29 cellular contexts compared by ENCODE assay signal in genomic region chr2:67719351-67719750, GRCh38.
A peak's percentile ranks its signal among the peaks of the same experiment; 100 is the strongest.
DNase-seq lines count a peak whose midpoint lies in the region; ATAC-seq, FAIRE-seq and TF ChIP-seq lines count a peak whose summit lies in the region.
"Had no signal": no experiment of that assay in that cellular context is flagged by ENCODE, and none has a peak within 500 bp of the region (broad histone marks: within the 10 kb centered on the region; RNA-seq: fewer than 3 reads in every experiment).

No MANE protein-coding gene starts in this region.

- no peak overlapping the region for H3K4me3 ChIP-seq in breast epithelium
- H3K4me3 ChIP-seq in bronchial epithelial cell (ENCODE audit: low read depth, low read length) = no peak overlapping the region
- H3K4me3 ChIP-seq in fibroblast of pulmonary artery (replicated peaks; ENCODE audit: low read depth, low read length) = no peak overlapping the region
- H3K4me3 ChIP-seq: BLaER1 treated with 17β-estradiol and CSF1 and Interleukin-3, amounts not matched to agents 10 nM and 100 nM; HAP-1; SJCRH30 had no signal

- H3K9me3 Mint-ChIP-seq in MCF 10A (ENCODE audit: unreplicated experiment) = no peaks in the 10 kb centered on the region
- H3K9me3 Mint-ChIP-seq: CD4-positive, alpha-beta T cell had no signal

- POLR2A ChIA-PET in MCF 10A (lab: Yijun Ruan, JAX) = interaction anchor here (0.9 to 1.3 kb wide), 2 partner anchors 127 to 244 kb away, joined by 3 read pairs; no protein-coding TSS in a partner anchor

- H3K4me3 Mint-ChIP-seq in MCF 10A (ENCODE audit: unreplicated experiment) = no peak overlapping the region
- no peak overlapping the region for H3K4me3 Mint-ChIP-seq in T-helper 17 cell
- H3K4me3 Mint-ChIP-seq: CD4-positive, alpha-beta T cell had no signal

- no peaks in the 10 kb centered on the region for H3K4me1 ChIP-seq in breast epithelium
- H3K4me1 ChIP-seq: BLaER1 treated with 17β-estradiol and CSF1 and Interleukin-3, amounts not matched to agents 10 nM and 100 nM; HAP-1; SJCRH30 had no signal

- H3K36me3 ChIP-seq in breast epithelium (no peaks in the 10 kb centered on the region), bronchial epithelial cell (ENCODE audit: control insufficient read depth, insufficient read depth, low read length) (no peaks in the 10 kb centered on the region)
- H3K36me3 ChIP-seq: BLaER1 treated with 17β-estradiol and CSF1 and Interleukin-3, amounts not matched to agents 10 nM and 100 nM; HAP-1; SJCRH30 had no signal

- intact Hi-C loops in MCF 10A (cut with micrococcal nuclease) = loop anchor here (5.0 kb wide), 1 partner anchor 308 kb away; no protein-coding TSS in a partner anchor
- intact Hi-C loops in breast epithelium (cut with DNase I; ENCODE audit: low total_unique reads) = no loop called here

- H3K27ac Mint-ChIP-seq in MCF 10A (ENCODE audit: low read depth, unreplicated experiment) (no peak overlapping the region), T-helper 17 cell (no peak overlapping the region)
- H3K27ac Mint-ChIP-seq: CD4-positive, alpha-beta T cell had no signal

- H3K36me3 Mint-ChIP-seq in MCF 10A (ENCODE audit: insufficient read depth, unreplicated experiment) = no peaks in the 10 kb centered on the region
- H3K36me3 Mint-ChIP-seq in T-helper 17 cell (ENCODE audit: low read depth) = no peaks in the 10 kb centered on the region

- H3K27me3 Mint-ChIP-seq in MCF 10A (ENCODE audit: insufficient read depth, unreplicated experiment) (no peaks in the 10 kb centered on the region), T-helper 17 cell (peaks cover 11% of the 10 kb centered on the region)

- H3K9me3 ChIP-seq in breast epithelium = peaks cover 0 to 4% of the 10 kb centered on the region in 2 donors
- H3K9me3 ChIP-seq in T-helper 17 cell (ENCODE audit: control insufficient read depth, low read length, poor library complexity, severe bottlenecking) = no peaks in the 10 kb centered on the region
- H3K9me3 ChIP-seq: HAP-1, SJCRH30 had no signal

- no TSS peak for BruUV-seq in MCF 10A (replicated peaks; lab: Mats Ljungman, UMichigan)

- no peak for TF ChIP-seq POLR2A in breast epithelium (IDR thresholded peaks at IDR 0.05)

- no peak overlapping the region for H3K27ac ChIP-seq in breast epithelium
- H3K27ac ChIP-seq: BLaER1 treated with 17β-estradiol and CSF1 and Interleukin-3, amounts not matched to agents 10 nM and 100 nM; SJCRH30 had no signal

- H3K27me3 ChIP-seq in breast epithelium (no peaks in the 10 kb centered on the region), bronchial epithelial cell (ENCODE audit: control insufficient read depth, insufficient read depth, low read length) (no peaks in the 10 kb centered on the region)
- H3K27me3 ChIP-seq: BLaER1 treated with 17β-estradiol and CSF1 and Interleukin-3, amounts not matched to agents 10 nM and 100 nM; SJCRH30 had no signal

- no peak for FAIRE-seq in bronchial epithelial cell (lab: Jason Lieb, UNC)
- FAIRE-seq: GM12891 had no signal

- H3K4me1 Mint-ChIP-seq in MCF 10A (ENCODE audit: insufficient read depth, unreplicated experiment) (no peaks in the 10 kb centered on the region), T-helper 17 cell (no peaks in the 10 kb centered on the region)

- DNase-seq in MCF 10A (ENCODE audit: unreplicated experiment) (peak; percentile 9), breast epithelium (ENCODE audit: low spot score in 2 of 2) (no peak), bronchial epithelial cell (ENCODE audit: low read depth) (peak; percentile 17), fibroblast of pulmonary artery (ENCODE audit: low read depth) (peak; percentile 10), midbrain (lab: John Stamatoyannopoulos, UW) (no peak), T-helper 17 cell (no peak), NCI-H1436 (lab: John Stamatoyannopoulos, UW) (no peak)
- no peak for DNase-seq in stimulated activated CD4-positive, alpha-beta T cell treated with anti-CD3 and anti-CD28 coated beads, Interleukin-1b, Interleukin-23, amount 100 ng/mL, for 48 hours
- DNase-seq: 8988T; AML-193; CD4-positive, alpha-beta T cell; GDM1; GOT3; KBM-7; MM.1S; NCI-H1092; NCI-H1436 treated with DMSO at 0.1 percent for 48 hours; NCI-H187 treated with DMSO at 0.1 percent for 48 hours; NCI-H2107; NCI-H446 treated with DMSO at 0.1 percent for 48 hours; NCI-H526; NCI-H82; NK-92 treated with Interleukin-12 subunit alpha and Interleukin-12 subunit beta, amount 100 ng/mL, for 24 hours; PC-3; SJCRH30 had no signal

- TF ChIP-seq CTCF in MCF 10A (IDR thresholded peaks at IDR 0.05; ENCODE audit: unreplicated experiment) (no peak), breast epithelium (IDR thresholded peaks at IDR 0.05) (no peak), bronchial epithelial cell (IDR thresholded peaks at IDR 0.05; ENCODE audit: insufficient read depth, low read length, severe bottlenecking) (no peak), fibroblast of pulmonary artery (IDR thresholded peaks at IDR 0.05; ENCODE audit: low read length, missing control alignments) (no peak)

- ATAC-seq in T-helper 17 cell = no peak
- ATAC-seq: PC-3, Right ventricle myocardium inferior had no signal

- CTCF ChIA-PET in MCF 10A (lab: Yijun Ruan, JAX) = no interaction called here

Comparison
In these comparisons a context has a peak if more than half of its experiments do, and no peak if none do; other contexts are left out.
1. DNase-seq: peak in MCF 10A (single experiment), bronchial epithelial cell (single experiment) and fibroblast of pulmonary artery (single experiment); none in breast epithelium (0 of 2), stimulated activated CD4-positive, alpha-beta T cell treated with anti-CD3 and anti-CD28 coated beads, Interleukin-1b, Interleukin-23, amount 100 ng/mL, for 48 hours (single experiment), midbrain (single experiment), T-helper 17 cell (0 of 3) and NCI-H1436 (single experiment).